Comparison of ENCODE assay signal across 8 cellular contexts in the genomic region with DNA sequence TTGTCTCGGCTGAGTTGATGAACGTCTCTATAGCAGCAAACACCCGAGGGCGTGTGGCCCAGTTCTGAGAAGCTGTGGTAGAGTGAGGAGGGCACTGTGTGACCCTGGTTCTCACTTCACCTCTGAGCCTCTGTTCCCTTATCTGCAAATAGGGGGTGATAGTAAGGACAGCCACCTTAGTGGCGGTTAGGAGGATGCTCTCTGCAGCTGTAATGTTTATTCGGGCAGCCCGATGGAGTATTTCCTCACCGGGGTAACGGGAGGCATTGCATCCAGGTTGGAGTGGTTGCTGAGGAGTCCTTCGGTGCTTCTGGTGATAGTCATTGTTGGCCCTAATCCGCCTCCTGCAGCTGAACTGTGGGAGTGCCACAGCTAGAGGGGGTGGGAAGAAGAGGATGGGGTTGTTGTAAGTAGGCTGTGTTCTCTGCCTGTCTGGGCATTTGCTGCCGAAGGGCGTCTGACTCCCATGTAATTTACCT. TPM values are rescaled to one million over a fixed set of nuclear protein-coding genes. Genes with fewer than 3 reads are reported as not detected.
DNase-seq lines count a peak whose midpoint lies in the region; ATAC-seq and TF ChIP-seq lines count a peak whose summit lies in the region.

No MANE protein-coding gene starts in this region.

- peak; percentile 29; the same call in 1 of the 2 replicates for TF ChIP-seq CTCF in A673 (conservative IDR thresholded peaks at IDR 0.05; ENCODE audit: low read depth, low read length)

- peak; percentile 76 for ATAC-seq in naive thymus-derived CD4-positive, alpha-beta T cell
- no peak for ATAC-seq in GM18873 (IDR thresholded peaks at IDR 0.05; ENCODE audit: low FRiP score, unreplicated experiment)
- no peak for ATAC-seq in HG03135 (IDR thresholded peaks at IDR 0.05; ENCODE audit: unreplicated experiment)

- H3K27me3 ChIP-seq in A673 (replicated peaks; ENCODE audit: insufficient read depth, low read depth, low read length, poor library complexity): no peaks in the 10 kb centered on the region
- H3K27me3 ChIP-seq in naive thymus-derived CD4-positive, alpha-beta T cell (ENCODE audit: control insufficient read depth in 2 of 2, insufficient read depth in 2 of 2, low read length in 2 of 2): no peaks in the 10 kb centered on the region

- no peaks in the 10 kb centered on the region for H3K9me3 Mint-ChIP-seq in IgD-negative memory B cell
- H3K9me3 Mint-ChIP-seq in activated CD4-positive, alpha-beta memory T cell treated with anti-CD3 and anti-CD28 coated beads for 36 hours: no peaks in the 10 kb centered on the region
- H3K9me3 Mint-ChIP-seq in naive thymus-derived CD4-positive, alpha-beta T cell: peaks cover 0 to 2% (median 0%) of the 10 kb centered on the region in 11 donors

- H3K4me3 ChIP-seq in A673 (ENCODE audit: low read depth, low read length, poor library complexity, severe bottlenecking): no peak overlapping the region
- peak overlapping the region; percentile 54 for H3K4me3 ChIP-seq in naive thymus-derived CD4-positive, alpha-beta T cell (ENCODE audit: low read length)

- peaks cover 65 to 73% (median 70%) of the 10 kb centered on the region in 3 donors for H3K4me1 Mint-ChIP-seq in IgD-negative memory B cell
- peaks cover 89% of the 10 kb centered on the region for H3K4me1 Mint-ChIP-seq in activated CD4-positive, alpha-beta memory T cell treated with anti-CD3 and anti-CD28 coated beads for 36 hours (ENCODE audit: low read depth)
- H3K4me1 Mint-ChIP-seq in naive thymus-derived CD4-positive, alpha-beta T cell: peaks cover 78 to 99% (median 88%) of the 10 kb centered on the region in 7 donors

- no peaks in the 10 kb centered on the region for H3K9me3 ChIP-seq in A673 (ENCODE audit: low read depth, low read length, poor library complexity, severe bottlenecking)
- H3K9me3 ChIP-seq in naive thymus-derived CD4-positive, alpha-beta T cell (ENCODE audit: control insufficient read depth in 2 of 3, low read length in 3 of 3): no peaks in the 10 kb centered on the region

- H3K36me3 Mint-ChIP-seq in IgD-negative memory B cell: peaks cover 5% of the 10 kb centered on the region
- peaks cover 5% of the 10 kb centered on the region for H3K36me3 Mint-ChIP-seq in activated CD4-positive, alpha-beta memory T cell treated with anti-CD3 and anti-CD28 coated beads for 36 hours
- H3K36me3 Mint-ChIP-seq in naive thymus-derived CD4-positive, alpha-beta T cell: peaks cover 0 to 17% (median 0%) of the 10 kb centered on the region in 5 donors

- intact Hi-C loops in A673 (cut with micrococcal nuclease; ENCODE audit: unreplicated experiment): no loop called here
- intact Hi-C loops in activated CD4-positive, alpha-beta memory T cell treated with anti-CD3 and anti-CD28 coated beads for 36 hours (cut with micrococcal nuclease): loop anchor here (5.0 kb wide), 1 partner anchor 55 kb away; no protein-coding TSS in a partner anchor
- intact Hi-C loops in naive thymus-derived CD4-positive, alpha-beta T cell (cut with micrococcal nuclease): loop anchor here (1.0 to 5.0 kb wide), 5 partner anchors 13 to 71 kb away; partner anchors contain the start of gene PRRC2B (in 1 of the 2)

- CTCF ChIA-PET in A673 (lab: Charles Lee): no interaction called here
- CTCF ChIA-PET in activated CD4-positive, alpha-beta memory T cell treated with anti-CD3 and anti-CD28 coated beads for 36 hours (lab: Charles Lee): interaction anchor here (1.2 to 2.2 kb wide), 8 partner anchors 11 to 72 kb away, joined by 3 to 10 read pairs (median 5); no protein-coding TSS in a partner anchor
- CTCF ChIA-PET in naive thymus-derived CD4-positive, alpha-beta T cell (lab: Charles Lee): interaction anchor here (0.6 to 4.8 kb wide), 8 partner anchors 10 to 567 kb away, joined by 3 to 30 read pairs (median 6); no protein-coding TSS in a partner anchor

- no TSS peak for BruUV-seq in A673 (replicated peaks; lab: Mats Ljungman, UMichigan)

- peak overlapping the region; percentile 54 for H3K27ac ChIP-seq in A673 (ENCODE audit: low read depth, low read length, poor library complexity, severe bottlenecking)
- H3K27ac ChIP-seq in naive thymus-derived CD4-positive, alpha-beta T cell (ENCODE audit: low read depth, low read length): peak overlapping the region; percentile 64

- H3K4me1 ChIP-seq in A673 (ENCODE audit: insufficient read depth, low read length, poor library complexity, severe bottlenecking): peaks cover 57% of the 10 kb centered on the region
- peaks cover 79 to 88% of the 10 kb centered on the region in 2 donors for H3K4me1 ChIP-seq in naive thymus-derived CD4-positive, alpha-beta T cell (ENCODE audit: control insufficient read depth in 2 of 2, insufficient read depth in 2 of 2, low read length in 2 of 2)

- DNase-seq in A673 (ENCODE audit: low spot score): peak; percentile 41
- DNase-seq in activated CD4-positive, alpha-beta memory T cell treated with anti-CD3 and anti-CD28 coated beads for 36 hours: peak; percentile 53
- peak; percentile 20 to 32 for DNase-seq in erythroblast (lab: John Stamatoyannopoulos, UW)
- peak in 7 of 9 donors; percentile 48 to 71 (median 60) for DNase-seq in naive thymus-derived CD4-positive, alpha-beta T cell
- no peak for DNase-seq in SIG-M5 treated with dmso at 0.1 percent for 504 hours (lab: John Stamatoyannopoulos, UW; ENCODE audit: unreplicated experiment)

- no peak for TF ChIP-seq POLR2A in erythroblast (IDR thresholded peaks at IDR 0.05; ENCODE audit: low read length)

- H3K27ac Mint-ChIP-seq in IgD-negative memory B cell: peak overlapping the region; percentile 64 to 94 (median 81)
- peak overlapping the region; percentile 65 for H3K27ac Mint-ChIP-seq in activated CD4-positive, alpha-beta memory T cell treated with anti-CD3 and anti-CD28 coated beads for 36 hours
- H3K27ac Mint-ChIP-seq in naive thymus-derived CD4-positive, alpha-beta T cell: peak overlapping the region; percentile 81 to 93 (median 86)

- POLR2A ChIA-PET in A673 (lab: Charles Lee; ENCODE audit: low non-redundant PET): no interaction called here
- POLR2A ChIA-PET in activated CD4-positive, alpha-beta memory T cell treated with anti-CD3 and anti-CD28 coated beads for 36 hours (lab: Charles Lee): no interaction called here
- POLR2A ChIA-PET in naive thymus-derived CD4-positive, alpha-beta T cell (lab: Charles Lee): interaction anchor here (0.6 to 5.1 kb wide), 7 partner anchors 10 to 58 kb away, joined by 3 to 64 read pairs (median 8); no protein-coding TSS in a partner anchor

- H3K36me3 ChIP-seq in A673 (ENCODE audit: insufficient read depth, low read length, poor library complexity, severe bottlenecking): peaks cover 3% of the 10 kb centered on the region
- no peaks in the 10 kb centered on the region for H3K36me3 ChIP-seq in naive thymus-derived CD4-positive, alpha-beta T cell (ENCODE audit: control insufficient read depth in 2 of 3, insufficient read depth in 3 of 3, low read length in 3 of 3)

- peak overlapping the region in 3 of 4 donors; percentile 32 to 82 (median 79) for H3K4me3 Mint-ChIP-seq in IgD-negative memory B cell
- peak overlapping the region; percentile 54 for H3K4me3 Mint-ChIP-seq in activated CD4-positive, alpha-beta memory T cell treated with anti-CD3 and anti-CD28 coated beads for 36 hours
- peak overlapping the region; percentile 80 to 93 (median 85) for H3K4me3 Mint-ChIP-seq in naive thymus-derived CD4-positive, alpha-beta T cell

- peaks cover 2% of the 10 kb centered on the region for H3K27me3 Mint-ChIP-seq in IgD-negative memory B cell
- H3K27me3 Mint-ChIP-seq in activated CD4-positive, alpha-beta memory T cell treated with anti-CD3 and anti-CD28 coated beads for 36 hours: no peaks in the 10 kb centered on the region
- H3K27me3 Mint-ChIP-seq in naive thymus-derived CD4-positive, alpha-beta T cell: no peaks in the 10 kb centered on the region

RNA-seq across cellular contexts. Expression of gene PRRC2B, which starts 13.9 kb away (rescaled TPM):
- total RNA-seq in A673 (2021): 317 and 318 TPM in 2 replicates
- polyA plus RNA-seq in IgD-negative memory B cell: 34.1 TPM
- total RNA-seq in activated CD4-positive, alpha-beta memory T cell treated with anti-CD3 and anti-CD28 coated beads for 36 hours: 100 to 1,000 TPM; 127 to 135 TPM
- total RNA-seq in naive thymus-derived CD4-positive, alpha-beta T cell: 100 to 1,000 TPM; 208 to 382 (median 272) TPM
- polyA plus RNA-seq in naive thymus-derived CD4-positive, alpha-beta T cell: 10 to 100 TPM; 29.8 to 62.4 TPM
